Comparison of ENCODE assay signal across 18 cellular contexts in the genomic region with DNA sequence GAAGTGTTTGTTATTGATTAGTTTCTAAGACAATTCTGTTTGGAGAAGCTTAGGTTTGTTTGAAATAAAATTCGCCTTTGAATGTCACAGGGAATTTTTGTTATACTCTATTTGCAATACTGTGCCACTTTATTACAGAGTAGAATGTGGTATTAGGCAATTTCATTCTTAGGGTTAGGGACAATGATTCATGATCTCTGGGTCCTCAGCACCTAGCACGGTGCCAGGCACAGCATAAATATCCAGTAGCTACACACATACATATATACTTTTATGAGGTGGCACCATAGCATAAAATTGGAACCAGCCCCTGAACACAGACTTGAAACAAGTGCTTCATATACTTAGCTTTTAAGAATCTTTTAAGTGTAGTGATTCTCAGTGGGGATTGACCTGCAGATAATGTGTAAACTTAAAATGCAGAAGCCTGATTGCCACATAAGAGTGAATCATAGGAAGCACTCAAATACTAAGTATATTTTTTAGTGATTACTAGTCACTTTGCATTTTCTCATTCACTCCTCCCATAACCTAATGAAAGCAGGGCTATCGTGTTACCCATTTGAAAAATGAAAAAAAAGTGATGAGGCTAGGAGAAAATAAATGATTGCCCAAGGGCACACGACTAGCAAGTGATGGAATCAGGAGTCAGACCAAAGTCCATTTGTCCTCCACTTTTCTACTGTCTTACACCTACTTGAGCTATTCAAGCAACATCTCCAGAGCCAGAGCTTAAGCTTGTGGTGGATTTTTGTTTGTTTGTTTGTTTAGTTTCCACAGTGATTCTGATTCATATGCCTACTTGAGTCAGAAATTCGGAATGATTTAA.
DNase-seq lines count a peak whose midpoint lies in the region; ATAC-seq, FAIRE-seq and TF ChIP-seq lines count a peak whose summit lies in the region.
"Had no signal": no experiment of that assay in that cellular context is flagged by ENCODE, and none has a peak within 500 bp of the region (broad histone marks: within the 10 kb centered on the region; RNA-seq: fewer than 3 reads in every experiment).

No MANE protein-coding gene starts in this region.

- H3K27ac ChIP-seq in fibroblast of lung (ENCODE audit: insufficient read depth, low read length) (peak overlapping the region; percentile 61), brain microvascular endothelial cell (no peak overlapping the region)
- H3K27ac ChIP-seq: gastroesophageal sphincter, upper lobe of right lung had no signal

- ATAC-seq in Right ventricle myocardium superior (ENCODE audit: poor library complexity): no peak
- ATAC-seq: activated CD8-positive, alpha-beta T cell treated with anti-CD3 and anti-CD28 coated beads, Interleukin-2, amount 10 ng/mL, durations not matched to agents 7 days and 5 days; CD8-positive, alpha-beta T cell; gastroesophageal sphincter; stimulated activated effector memory CD8-positive, alpha-beta T cell treated with anti-CD3 and anti-CD28 coated beads, Interleukin-12 subunit alpha, Interleukin-12 subunit beta, amount 100 ng/mL, for 72 hours; upper lobe of right lung had no signal

- TF ChIP-seq CTCF in fibroblast of lung (conservative IDR thresholded peaks at IDR 0.05 in 1 of 2, IDR thresholded peaks at IDR 0.05 in 1 of 2; ENCODE audit: low read depth in 1 of 2, low read length in 2 of 2): no peak
- TF ChIP-seq CTCF in brain microvascular endothelial cell (IDR thresholded peaks at IDR 0.05; ENCODE audit: low read depth, low read length, missing control alignments): no peak

- H3K4me2 ChIP-seq in fibroblast of lung (ENCODE audit: extremely low read depth, insufficient read depth, low read length): peak overlapping the region; percentile 23

- DNase-seq in ELR (ENCODE audit: low read depth) (peak; percentile 69), RCC 7860 (ENCODE audit: low spot score) (peak; percentile 42), fibroblast of lung (ENCODE audit: low read depth in 2 of 2) (peak; percentile 50 to 79), skeletal muscle cell (ENCODE audit: low read depth) (peak; percentile 29), Right ventricle myocardium superior (no peak), NCI-H2227 (lab: John Stamatoyannopoulos, UW; ENCODE audit: unreplicated experiment) (no peak), brain microvascular endothelial cell (no peak)
- DNase-seq: activated CD8-positive, alpha-beta T cell treated with anti-CD3 and anti-CD28 coated beads, Interleukin-2, amount 10 ng/mL, durations not matched to agents 7 days and 5 days; anterior cingulate cortex; CD8-positive, alpha-beta T cell; GDM1; NCI-H2029; NCI-H526; SIG-M5; stimulated activated CD4-positive, alpha-beta T cell treated with anti-CD3 and anti-CD28 coated beads, Interleukin-4, amount 100 ng/mL, for 4 hours; upper lobe of right lung had no signal

- no peak overlapping the region for H3K9ac ChIP-seq in fibroblast of lung (ENCODE audit: insufficient read depth, low read length)

- H4K20me1 ChIP-seq in fibroblast of lung (ENCODE audit: control insufficient read depth, extremely low read depth, insufficient read depth, low read length): no peaks in the 10 kb centered on the region

- no peaks in the 10 kb centered on the region for H3K4me1 ChIP-seq in fibroblast of lung (ENCODE audit: control insufficient read depth, extremely low read depth, insufficient read depth, low read length)
- H3K4me1 ChIP-seq: gastroesophageal sphincter, upper lobe of right lung had no signal

- no peaks in the 10 kb centered on the region for H3K9me3 ChIP-seq in fibroblast of lung (ENCODE audit: control insufficient read depth, insufficient read depth, low read depth, low read length)
- H3K9me3 ChIP-seq: gastroesophageal sphincter, upper lobe of right lung had no signal

- intact Hi-C loops in Right ventricle myocardium superior (cut with DNase I): no loop called here

- H3K4me3 ChIP-seq in fibroblast of lung (replicated peaks in 1 of 4; ENCODE audit: control extremely low read depth in 1 of 4, insufficient read depth in 1 of 4, low read depth in 3 of 4, low read length in 4 of 4) (no peak overlapping the region), skeletal muscle cell (ENCODE audit: low read depth, low read length) (no peak overlapping the region), brain microvascular endothelial cell (ENCODE audit: low read depth, low read length) (no peak overlapping the region)
- H3K4me3 ChIP-seq: gastroesophageal sphincter, upper lobe of right lung had no signal

- H3K36me3 ChIP-seq in fibroblast of lung (ENCODE audit: control insufficient read depth, insufficient read depth, low read length) (no peaks in the 10 kb centered on the region), brain microvascular endothelial cell (replicated peaks) (no peaks in the 10 kb centered on the region)
- H3K36me3 ChIP-seq: gastroesophageal sphincter, upper lobe of right lung had no signal

- FAIRE-seq in RCC 7860 (lab: Jason Lieb, UNC): peak; percentile 38

- H3K79me2 ChIP-seq in fibroblast of lung (ENCODE audit: control insufficient read depth, insufficient read depth, low read length): no peaks in the 10 kb centered on the region

- H2AFZ ChIP-seq in fibroblast of lung (ENCODE audit: low read length): no peak overlapping the region

- in situ Hi-C loops in brain microvascular endothelial cell (cut with HindIII; ENCODE audit: low pct_ligation_motif_present, low sequenced_read_pairs): no loop called here

- H3K27me3 ChIP-seq in fibroblast of lung (ENCODE audit: control insufficient read depth, insufficient read depth, low read length) (no peaks in the 10 kb centered on the region), brain microvascular endothelial cell (replicated peaks) (no peaks in the 10 kb centered on the region)
- H3K27me3 ChIP-seq: gastroesophageal sphincter, upper lobe of right lung had no signal

Comparison
In these comparisons a context has a peak if more than half of its experiments do, and no peak if none do; other contexts are left out.
1. DNase-seq: peak in ELR (single experiment), RCC 7860 (single experiment), fibroblast of lung (2 of 2) and skeletal muscle cell (single experiment); none in Right ventricle myocardium superior (single experiment), NCI-H2227 (single experiment) and brain microvascular endothelial cell (single experiment).